ENCODE assay signal across 34 cellular contexts in the genomic region with DNA sequence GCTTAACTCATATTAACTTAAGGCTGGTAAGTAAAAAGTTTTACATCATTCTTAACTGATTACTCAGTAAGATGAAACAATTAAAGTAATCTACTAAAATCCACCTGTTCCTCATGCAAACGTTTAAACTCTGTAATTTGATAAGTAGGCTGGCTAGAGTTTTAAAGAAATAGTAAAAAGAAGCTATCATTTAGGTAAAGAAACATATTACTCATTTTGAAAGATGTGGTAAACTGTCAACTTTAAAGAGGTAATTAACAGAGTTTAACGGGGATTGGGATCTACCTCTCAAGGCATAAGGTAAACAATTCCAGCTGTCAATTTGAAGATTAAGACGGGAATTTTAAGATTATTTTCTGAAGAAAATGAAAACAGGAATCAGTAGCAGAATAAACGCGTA.
"Had no signal": no experiment of that assay in that cellular context is flagged by ENCODE, and none has a peak within 500 bp of the region (broad histone marks: within the 10 kb centered on the region; RNA-seq: fewer than 3 reads in every experiment).

No MANE protein-coding gene starts in this region.

- H3K4me1 ChIP-seq: breast epithelium, colonic mucosa had no signal

- H3K27ac Mint-ChIP-seq: activated B cell treated with CpG ODN at 0.5 μM for 24 hours; activated CD8-positive, alpha-beta T cell treated with anti-CD3 and anti-CD28 coated beads for 36 hours; activated naive CD4-positive, alpha-beta T cell treated with anti-CD3 and anti-CD28 coated beads for 36 hours; activated naive CD4-positive, alpha-beta T cell treated with anti-CD3 and anti-CD28 coated beads, Interleukin-2, amount 50 U/mL, for 24 hours; activated naive CD8-positive, alpha-beta T cell treated with anti-CD3 and anti-CD28 coated beads for 36 hours; activated naive CD8-positive, alpha-beta T cell treated with anti-CD3 and anti-CD28 coated beads, Interleukin-2, amount 50 U/mL, for 24 hours; activated T-helper 2 cell treated with anti-CD3 and anti-CD28 coated beads, Interferon-gamma antibody, Interleukin-2, Interleukin-4, amounts not matched to agents 10 μg/mL and 5 μg/mL and 100 μg/mL, durations not matched to agents 14 hours and 24 hours and 36 hours; brain; endodermal cell; T-helper 17 cell; T-helper 2 cell treated with Interferon-gamma antibody and Interleukin-4, amounts not matched to agents 5 μg/mL and 100 μg/mL, for 36 hours had no signal

- H3K4me3 Mint-ChIP-seq: activated B cell treated with CpG ODN at 0.5 μM for 24 hours; activated CD8-positive, alpha-beta T cell treated with anti-CD3 and anti-CD28 coated beads for 36 hours; activated naive CD4-positive, alpha-beta T cell treated with anti-CD3 and anti-CD28 coated beads for 36 hours; activated naive CD4-positive, alpha-beta T cell treated with anti-CD3 and anti-CD28 coated beads, Interleukin-2, amount 50 U/mL, for 24 hours; activated naive CD8-positive, alpha-beta T cell treated with anti-CD3 and anti-CD28 coated beads for 36 hours; activated naive CD8-positive, alpha-beta T cell treated with anti-CD3 and anti-CD28 coated beads, Interleukin-2, amount 50 U/mL, for 24 hours; activated T-cell treated with anti-CD3 and anti-CD28 coated beads, Interleukin-2, amount 50 U/mL, for 4 hours; brain; endodermal cell; T-helper 17 cell; T-helper 2 cell treated with Interferon-gamma antibody and Interleukin-4, amounts not matched to agents 5 μg/mL and 100 μg/mL, for 36 hours had no signal

- H3K4me3 ChIP-seq: adrenal gland, breast epithelium, cardiac muscle cell, colonic mucosa, gastrocnemius medialis, heart left ventricle had no signal

- H3K27ac ChIP-seq: adrenal gland, breast epithelium, cardiac muscle cell, colonic mucosa, gastrocnemius medialis, heart left ventricle, WERI-Rb-1 had no signal

- DNase-seq: activated B cell treated with CpG ODN at 0.5 μM for 24 hours; activated CD4-positive, alpha-beta T cell treated with anti-CD3 and anti-CD28 coated beads for 48 hours; activated CD4-positive, alpha-beta T cell treated with anti-CD3 and anti-CD28 coated beads, Interleukin-2, amount 50 U/mL, for 1 hour; activated CD4-positive, alpha-beta T cell treated with anti-CD3 and anti-CD28 coated beads, Interleukin-2, amount 50 U/mL, for 48 hours; activated CD8-positive, alpha-beta memory T cell treated with anti-CD3 and anti-CD28 coated beads for 24 hours; activated CD8-positive, alpha-beta T cell treated with anti-CD3 and anti-CD28 coated beads for 36 hours; activated effector memory CD4-positive, alpha-beta T cell treated with anti-CD3 and anti-CD28 coated beads, Interleukin-2, amount 50 U/mL, for 16 hours; activated naive CD4-positive, alpha-beta T cell treated with anti-CD3 and anti-CD28 coated beads for 36 hours; activated naive CD8-positive, alpha-beta T cell treated with anti-CD3 and anti-CD28 coated beads for 36 hours; activated naive CD8-positive, alpha-beta T cell treated with anti-CD3 and anti-CD28 coated beads, Interleukin-2, amount 50 U/mL, for 24 hours; activated T-cell treated with anti-CD3 and anti-CD28 coated beads, Interleukin-2, amount 50 U/mL, for 4 hours; adrenal gland; amygdala; aorta; central memory CD4-positive, alpha-beta T cell; cerebellar nuclear complex; colonic mucosa; effector CD8-positive, alpha-beta T cell; endodermal cell; foreskin fibroblast; gastrocnemius medialis; glutamatergic neuron; heart left ventricle; T-helper 17 cell; T1000; WERI-Rb-1 had no signal

- H3K27me3 ChIP-seq: adrenal gland, breast epithelium, cardiac muscle cell, colonic mucosa, gastrocnemius medialis, heart left ventricle had no signal

- H3K27me3 Mint-ChIP-seq: activated B cell treated with CpG ODN at 0.5 μM for 24 hours; activated CD8-positive, alpha-beta T cell treated with anti-CD3 and anti-CD28 coated beads for 36 hours; activated naive CD4-positive, alpha-beta T cell treated with anti-CD3 and anti-CD28 coated beads, Interleukin-2, amount 50 U/mL, for 24 hours; activated naive CD8-positive, alpha-beta T cell treated with anti-CD3 and anti-CD28 coated beads for 36 hours; activated naive CD8-positive, alpha-beta T cell treated with anti-CD3 and anti-CD28 coated beads, Interleukin-2, amount 50 U/mL, for 24 hours; brain; T-helper 17 cell had no signal

- ATAC-seq: activated CD4-positive, CD25-positive, alpha-beta regulatory T cell treated with anti-CD3 and anti-CD28 coated beads, Interleukin-2, amount 50 U/mL, for 24 hours; activated CD8-positive, alpha-beta T cell treated with anti-CD3 and anti-CD28 coated beads for 36 hours; activated naive CD8-positive, alpha-beta T cell treated with anti-CD3 and anti-CD28 coated beads, Interleukin-2, amount 50 U/mL, for 24 hours; activated T-cell treated with anti-CD3 and anti-CD28 coated beads, Interleukin-2, amount 50 U/mL, for 4 hours; esophagus mucosa; gastrocnemius medialis; heart left ventricle; T-helper 17 cell had no signal

- H3K9me3 ChIP-seq: adrenal gland, breast epithelium, colonic mucosa, gastrocnemius medialis, heart left ventricle had no signal

- H3K9me3 Mint-ChIP-seq: activated B cell treated with CpG ODN at 0.5 μM for 24 hours; activated CD8-positive, alpha-beta T cell treated with anti-CD3 and anti-CD28 coated beads for 36 hours; activated naive CD4-positive, alpha-beta T cell treated with anti-CD3 and anti-CD28 coated beads for 36 hours; activated naive CD4-positive, alpha-beta T cell treated with anti-CD3 and anti-CD28 coated beads, Interleukin-2, amount 50 U/mL, for 24 hours; activated naive CD8-positive, alpha-beta T cell treated with anti-CD3 and anti-CD28 coated beads for 36 hours; activated naive CD8-positive, alpha-beta T cell treated with anti-CD3 and anti-CD28 coated beads, Interleukin-2, amount 50 U/mL, for 24 hours; activated T-cell treated with anti-CD3 and anti-CD28 coated beads, Interleukin-2, amount 50 U/mL, for 4 hours; activated T-helper 2 cell treated with anti-CD3 and anti-CD28 coated beads, Interferon-gamma antibody, Interleukin-2, Interleukin-4, amounts not matched to agents 10 μg/mL and 5 μg/mL and 100 μg/mL, durations not matched to agents 14 hours and 24 hours and 36 hours; brain; endodermal cell; T-helper 2 cell treated with Interferon-gamma antibody and Interleukin-4, amounts not matched to agents 5 μg/mL and 100 μg/mL, for 36 hours had no signal

- H3K36me3 ChIP-seq: adrenal gland, breast epithelium, cardiac muscle cell, colonic mucosa, gastrocnemius medialis, WERI-Rb-1 had no signal
